31 cellular contexts compared by ENCODE assay signal in the genomic region with DNA sequence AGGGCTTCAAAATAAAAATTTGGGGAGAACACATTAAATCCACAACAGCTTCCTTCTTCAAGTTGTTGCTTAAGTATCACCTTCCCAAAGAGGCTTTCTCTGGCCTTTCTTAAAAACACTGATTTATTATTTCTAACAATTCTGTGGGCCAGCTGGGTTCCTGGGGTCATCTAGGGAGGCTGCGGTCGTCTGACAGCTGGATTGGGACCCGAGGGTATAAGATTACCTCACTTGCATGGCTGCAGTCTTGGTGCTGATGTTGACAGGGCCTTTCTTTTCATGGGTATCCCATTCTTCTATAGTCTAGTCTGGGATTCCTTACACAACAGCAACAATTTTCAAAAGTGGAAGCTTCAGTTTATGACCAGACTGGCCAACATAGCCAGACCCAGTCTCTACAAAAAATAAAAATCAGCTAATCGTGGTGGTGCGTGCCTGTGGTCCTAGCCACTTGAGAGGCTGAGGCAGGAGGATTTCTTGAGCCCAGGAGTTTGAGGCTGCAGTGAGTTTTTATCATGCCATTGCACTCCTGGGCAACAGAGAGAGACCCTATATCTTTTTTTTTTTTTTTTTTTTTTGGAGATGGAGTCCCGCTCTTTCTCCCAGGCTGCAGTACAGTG.
"Had no signal": no experiment of that assay in that cellular context is flagged by ENCODE, and none has a peak within 500 bp of the region (broad histone marks: within the 10 kb centered on the region; RNA-seq: fewer than 3 reads in every experiment).

No MANE protein-coding gene starts in this region.

- H3K4me1 ChIP-seq: parathyroid adenoma, right atrium auricular region, tibial artery, vagina had no signal

- FAIRE-seq: keratinocyte had no signal

- H3K27me3 Mint-ChIP-seq: progenitor cell of endocrine pancreas; stimulated activated naive B cell treated with anti-CD40 and anti-IgM and Interleukin-4, amounts not matched to agents 10 μg/mL and 1 μg/mL and 100 μg/mL, for 72 hours; type B pancreatic cell had no signal

- H3K9me3 ChIP-seq: left lung, lower lobe of right lung, mucosa of descending colon, neutrophil, right atrium auricular region, right lobe of liver, stomach, testis, tibial artery, vagina had no signal

- H3K9ac ChIP-seq: neural progenitor cell, parathyroid adenoma had no signal

- H2AFZ ChIP-seq: neural progenitor cell, parathyroid adenoma had no signal

- H3K4me2 ChIP-seq: neural progenitor cell had no signal

- H3K36me3 Mint-ChIP-seq: neural progenitor cell; stimulated activated naive B cell treated with anti-CD40 and anti-IgM and Interleukin-4, amounts not matched to agents 10 μg/mL and 1 μg/mL and 100 μg/mL, for 72 hours; type B pancreatic cell had no signal

- ATAC-seq: left cardiac atrium; left lung; lower lobe of right lung; mucosa of descending colon; naive thymus-derived CD4-positive, alpha-beta T cell; right lobe of liver; stimulated activated naive B cell treated with anti-CD40 and anti-IgM and Interleukin-4, amounts not matched to agents 10 μg/mL and 1 μg/mL and 100 μg/mL, for 72 hours; stimulated activated naive CD8-positive, alpha-beta T cell treated with anti-CD3 and anti-CD28 coated beads, Interleukin-15, Interleukin-2, amounts not matched to agents 100 U/mL and 50 U/mL, for 24 hours had no signal

- DNase-seq: head of caudate nucleus; hippocampal formation; kidney glomerular epithelial cell; left cardiac atrium; left lung; lower lobe of right lung; mammary epithelial cell; midbrain; mucosa of descending colon; naive thymus-derived CD4-positive, alpha-beta T cell; occipital lobe; right lobe of liver; stimulated activated CD4-positive, alpha-beta T cell treated with anti-CD3 and anti-CD28 coated beads, Interleukin-12 subunit alpha, Interleukin-12 subunit beta, amount 100 ng/mL, for 4 hours; stimulated activated CD4-positive, alpha-beta T cell treated with anti-CD3 and anti-CD28 coated beads, Interleukin-15, amount 100 ng/mL, for 24 hours; stimulated activated CD4-positive, alpha-beta T cell treated with anti-CD3 and anti-CD28 coated beads, Interleukin-2, amount 100 ng/mL, for 24 hours; stimulated activated CD4-positive, alpha-beta T cell treated with anti-CD3 and anti-CD28 coated beads, Interleukin-4, amount 100 ng/mL, for 1 hour; stimulated activated naive B cell treated with anti-CD40 and anti-IgM and Interleukin-4, amounts not matched to agents 10 μg/mL and 1 μg/mL and 100 μg/mL, for 72 hours; stimulated activated naive CD8-positive, alpha-beta T cell treated with anti-CD3 and anti-CD28 coated beads, Interleukin-15, Interleukin-2, amounts not matched to agents 100 U/mL and 50 U/mL, for 24 hours; stomach; testis; tibial artery had no signal

- H3K9me3 Mint-ChIP-seq: nephron; neural progenitor cell; stimulated activated naive B cell treated with anti-CD40 and anti-IgM and Interleukin-4, amounts not matched to agents 10 μg/mL and 1 μg/mL and 100 μg/mL, for 72 hours; type B pancreatic cell had no signal

- H3K27me3 ChIP-seq: left lung, neural progenitor cell, neutrophil, right atrium auricular region, right lobe of liver, stomach, testis, tibial artery, vagina had no signal

- H3K79me2 ChIP-seq: parathyroid adenoma had no signal

- H3K4me3 ChIP-seq: left lung, lower lobe of right lung, mucosa of descending colon, neural progenitor cell, right atrium auricular region, right lobe of liver, skin epidermis, stomach, testis, tibial artery, vagina had no signal

- H3K27ac ChIP-seq: left lung, lower lobe of right lung, neural progenitor cell, neutrophil, parathyroid adenoma, right atrium auricular region, skin epidermis, stomach, testis, tibial artery, vagina had no signal

- H3K36me3 ChIP-seq: left lung, lower lobe of right lung, neural progenitor cell, neutrophil, right atrium auricular region, right lobe of liver, stomach, tibial artery, vagina had no signal

- H3K4me3 Mint-ChIP-seq: naive thymus-derived CD4-positive, alpha-beta T cell; nephron; neural progenitor cell; stimulated activated naive B cell treated with anti-CD40 and anti-IgM and Interleukin-4, amounts not matched to agents 10 μg/mL and 1 μg/mL and 100 μg/mL, for 72 hours; type B pancreatic cell had no signal

- H3K27ac Mint-ChIP-seq: naive thymus-derived CD4-positive, alpha-beta T cell; neural progenitor cell; stimulated activated naive B cell treated with anti-CD40 and anti-IgM and Interleukin-4, amounts not matched to agents 10 μg/mL and 1 μg/mL and 100 μg/mL, for 72 hours; type B pancreatic cell had no signal
